Comparison of ENCODE assay signal across 25 cellular contexts in genomic region chr1:113369040-113369439, GRCh38.
"Had no signal": no experiment of that assay in that cellular context is flagged by ENCODE, and none has a peak within 500 bp of the region (broad histone marks: within the 10 kb centered on the region; RNA-seq: fewer than 3 reads in every experiment).

No MANE protein-coding gene starts in this region.

- H3K4me3 Mint-ChIP-seq: activated B cell treated with CpG ODN at 0.5 μM for 24 hours; activated T-cell treated with anti-CD3 and anti-CD28 coated beads, Interleukin-2, amount 50 U/mL, for 4 hours; activated T-helper 17 cell treated with anti-CD3 and anti-CD28 coated beads, Interleukin-2, amount 50 U/mL, for 72 hours had no signal

- DNase-seq: activated B cell treated with CpG ODN at 0.5 μM for 24 hours; activated CD4-positive, alpha-beta T cell treated with anti-CD3 and anti-CD28 coated beads for 48 hours; activated CD4-positive, CD25-positive, alpha-beta regulatory T cell treated with anti-CD3 and anti-CD28 coated beads, Interleukin-2, amount 50 U/mL, for 72 hours; activated CD8-positive, alpha-beta memory T cell treated with anti-CD3 and anti-CD28 coated beads, Interleukin-2, amount 50 U/mL, for 4 hours; activated effector memory CD4-positive, alpha-beta T cell treated with anti-CD3 and anti-CD28 coated beads, Interleukin-2, amount 50 U/mL, for 16 hours; activated naive CD4-positive, alpha-beta T cell; activated T-cell treated with anti-CD3 and anti-CD28 coated beads for 4 hours; activated T-cell treated with anti-CD3 and anti-CD28 coated beads, Interleukin-2, amount 50 U/mL, for 4 hours; adrenal gland; body of pancreas; NCI-H1105; NCI-H1436; NCI-H1694; NCI-H1930; NCI-H2081 treated with DMSO at 0.1 percent for 48 hours; NCI-H510A; NCI-H526; NCI-H748 treated with DMSO at 0.1 percent for 48 hours; NK-92 treated with Interleukin-12 subunit alpha and Interleukin-12 subunit beta, amount 100 ng/mL, for 24 hours; PC-9; Right ventricle myocardium superior; SW 1271; T-helper 9 cell had no signal

- ATAC-seq: body of pancreas had no signal

- H3K36me3 Mint-ChIP-seq: activated naive CD4-positive, alpha-beta T cell treated with anti-CD3 and anti-CD28 coated beads, Interleukin-2, amount 50 U/mL, for 72 hours had no signal

- H3K27ac Mint-ChIP-seq: activated B cell treated with CpG ODN at 0.5 μM for 24 hours; activated naive CD4-positive, alpha-beta T cell treated with anti-CD3 and anti-CD28 coated beads, Interleukin-2, amount 50 U/mL, for 72 hours; activated T-helper 17 cell treated with anti-CD3 and anti-CD28 coated beads, Interleukin-2, amount 50 U/mL, for 72 hours had no signal

- H3K27me3 Mint-ChIP-seq: activated T-helper 17 cell treated with anti-CD3 and anti-CD28 coated beads, Interleukin-2, amount 50 U/mL, for 72 hours had no signal

- H3K4me1 Mint-ChIP-seq: activated B cell treated with CpG ODN at 0.5 μM for 24 hours; activated T-helper 17 cell treated with anti-CD3 and anti-CD28 coated beads, Interleukin-2, amount 50 U/mL, for 72 hours had no signal

- H3K9me3 Mint-ChIP-seq: activated B cell treated with CpG ODN at 0.5 μM for 24 hours; activated naive CD4-positive, alpha-beta T cell treated with anti-CD3 and anti-CD28 coated beads, Interleukin-2, amount 50 U/mL, for 72 hours; activated T-cell treated with anti-CD3 and anti-CD28 coated beads, Interleukin-2, amount 50 U/mL, for 4 hours; activated T-helper 17 cell treated with anti-CD3 and anti-CD28 coated beads, Interleukin-2, amount 50 U/mL, for 72 hours had no signal
